Comparison of ENCODE assay signal across 8 cellular contexts in genomic region chr7:144854839-144855424, GRCh38. TPM values are rescaled to one million over a fixed set of nuclear protein-coding genes. Genes with fewer than 3 reads are reported as not detected.
DNase-seq lines count a peak whose midpoint lies in the region; ATAC-seq and TF ChIP-seq lines count a peak whose summit lies in the region.

No MANE protein-coding gene starts in this region.

- H3K9ac ChIP-seq in H9 (ENCODE audit: extremely low read depth, insufficient read length, low read length) (no peak overlapping the region), OCI-LY3 (ENCODE audit: low read length) (no peak overlapping the region)

- no peak overlapping the region for H3K4me3 Mint-ChIP-seq in H9
- H3K4me3 Mint-ChIP-seq in glutamatergic neuron (ENCODE audit: unreplicated experiment): no peak overlapping the region
- H3K4me3 Mint-ChIP-seq in activated CD4-positive, alpha-beta T cell treated with anti-CD3 and anti-CD28 coated beads for 36 hours: no peak overlapping the region

- no peak overlapping the region for H3K4me3 ChIP-seq in AG10803 (ENCODE audit: low read length)
- H3K4me3 ChIP-seq in OCI-LY3 (ENCODE audit: low read length): no peak overlapping the region

- no peaks in the 10 kb centered on the region for H3K79me2 ChIP-seq in H9 (ENCODE audit: insufficient read depth, low read length)
- no peaks in the 10 kb centered on the region for H3K79me2 ChIP-seq in OCI-LY3 (ENCODE audit: low read length)

- H3K79me1 ChIP-seq in H9 (ENCODE audit: insufficient read depth, low read depth, low read length, poor library complexity, severe bottlenecking): no peaks in the 10 kb centered on the region

- H3K4ac ChIP-seq in H9 (ENCODE audit: low read depth, low read length): no peak overlapping the region

- no peaks in the 10 kb centered on the region; the same call in 1 of the 2 replicates for H3K4me1 ChIP-seq in H9 (ENCODE audit: insufficient read depth, low read length)
- 0 out of 2 replicates have a peak, but pooled peaks cover 3% of the 10 kb centered on the region for H3K4me1 ChIP-seq in OCI-LY3 (ENCODE audit: low read length)

- H3K36me3 Mint-ChIP-seq in H9 (ENCODE audit: insufficient read depth in 1 of 3, low read depth in 3 of 3) (no peaks in the 10 kb centered on the region), glutamatergic neuron (ENCODE audit: unreplicated experiment) (no peaks in the 10 kb centered on the region)
- H3K36me3 Mint-ChIP-seq in activated CD4-positive, alpha-beta T cell treated with anti-CD3 and anti-CD28 coated beads for 36 hours (ENCODE audit: low read depth): peaks cover 2% of the 10 kb centered on the region

- H3K9me3 Mint-ChIP-seq in H9 (no peaks in the 10 kb centered on the region), glutamatergic neuron (ENCODE audit: unreplicated experiment) (no peaks in the 10 kb centered on the region)
- peaks cover 4% of the 10 kb centered on the region for H3K9me3 Mint-ChIP-seq in activated CD4-positive, alpha-beta T cell treated with anti-CD3 and anti-CD28 coated beads for 36 hours (ENCODE audit: low read depth)

- H3K27me3 Mint-ChIP-seq in H9 (ENCODE audit: low read depth) (no peaks in the 10 kb centered on the region), glutamatergic neuron (ENCODE audit: unreplicated experiment) (no peaks in the 10 kb centered on the region)
- peaks cover 2% of the 10 kb centered on the region for H3K27me3 Mint-ChIP-seq in activated CD4-positive, alpha-beta T cell treated with anti-CD3 and anti-CD28 coated beads for 36 hours

- no peak overlapping the region for H4K91ac ChIP-seq in H9 (ENCODE audit: insufficient read length, low read depth, low read length)

- ATAC-seq in HG03439 (IDR thresholded peaks at IDR 0.05; ENCODE audit: unreplicated experiment): no peak
- ATAC-seq in activated CD4-positive, alpha-beta T cell treated with anti-CD3 and anti-CD28 coated beads for 36 hours: no peak
- ATAC-seq in HG03095 (IDR thresholded peaks at IDR 0.05; ENCODE audit: unreplicated experiment): no peak

- TF ChIP-seq CTCF in AG10803 (conservative IDR thresholded peaks at IDR 0.05; ENCODE audit: low read length) (peak; percentile 61), H9 (conservative IDR thresholded peaks at IDR 0.05) (peak; percentile 76), OCI-LY3 (IDR thresholded peaks at IDR 0.05; ENCODE audit: low read depth, low read length) (peak; percentile 77), glutamatergic neuron (IDR thresholded peaks at IDR 0.05; ENCODE audit: partially characterized antibody, unreplicated experiment) (peak; percentile 67)

- H3K27ac Mint-ChIP-seq in H9 (no peak overlapping the region), glutamatergic neuron (ENCODE audit: unreplicated experiment) (no peak overlapping the region)
- no peak overlapping the region for H3K27ac Mint-ChIP-seq in activated CD4-positive, alpha-beta T cell treated with anti-CD3 and anti-CD28 coated beads for 36 hours

- no peak overlapping the region for H2BK20ac ChIP-seq in H9 (ENCODE audit: low read depth, low read length, poor library complexity, severe bottlenecking)

- H3K9me3 ChIP-seq in H9 (ENCODE audit: control insufficient read depth, low read depth, low read length) (no peaks in the 10 kb centered on the region), OCI-LY3 (ENCODE audit: insufficient read depth, low read length) (no peaks in the 10 kb centered on the region)

- H3K36me3 ChIP-seq in OCI-LY3 (replicated peaks; ENCODE audit: low read depth, low read length): no peaks in the 10 kb centered on the region

- H4K8ac ChIP-seq in H9 (replicated peaks; ENCODE audit: insufficient read length, low read depth, low read length): no peak overlapping the region

- H3K23me2 ChIP-seq in H9 (ENCODE audit: insufficient read length, low read depth, low read length, poor library complexity, severe bottlenecking): no peaks in the 10 kb centered on the region

- no peak overlapping the region for H3K56ac ChIP-seq in H9 (ENCODE audit: insufficient read length, low read depth, low read length)

- no peak overlapping the region for H2BK120ac ChIP-seq in H9 (ENCODE audit: low read depth, low read length, poor library complexity, severe bottlenecking)

- POLR2A ChIA-PET in activated CD4-positive, alpha-beta T cell treated with anti-CD3 and anti-CD28 coated beads for 36 hours (lab: Charles Lee): no interaction called here

- H4K5ac ChIP-seq in H9 (ENCODE audit: insufficient read length, low read depth, low read length): no peak overlapping the region

- no peak overlapping the region for H3T11ph ChIP-seq in H9 (ENCODE audit: low read length)

- H2BK15ac ChIP-seq in H9 (ENCODE audit: low read depth, low read length): no peak overlapping the region

- H3K4me1 Mint-ChIP-seq in H9 (peaks cover 9 to 10% of the 10 kb centered on the region in 2 experiments), glutamatergic neuron (ENCODE audit: low read depth, unreplicated experiment) (no peaks in the 10 kb centered on the region)
- H3K4me1 Mint-ChIP-seq in activated CD4-positive, alpha-beta T cell treated with anti-CD3 and anti-CD28 coated beads for 36 hours: no peaks in the 10 kb centered on the region

- intact Hi-C loops in activated CD4-positive, alpha-beta T cell treated with anti-CD3 and anti-CD28 coated beads for 36 hours (cut with DNase I, micrococcal nuclease): loop anchor here (5.0 to 10.0 kb wide), 2 partner anchors 1230 to 1237 kb away; no protein-coding TSS in a partner anchor

- CTCF ChIA-PET in activated CD4-positive, alpha-beta T cell treated with anti-CD3 and anti-CD28 coated beads for 36 hours (lab: Charles Lee): interaction anchor here (0.9 to 2.0 kb wide), 3 partner anchors 16 to 320 kb away, joined by 3 to 6 read pairs (median 4); no protein-coding TSS in a partner anchor

- no peak overlapping the region for H3K14ac ChIP-seq in H9 (ENCODE audit: insufficient read depth, low read length)

- H4K20me1 ChIP-seq in H9 (ENCODE audit: control insufficient read depth, insufficient read depth, insufficient read length): no peaks in the 10 kb centered on the region
- no peaks in the 10 kb centered on the region for H4K20me1 ChIP-seq in OCI-LY3 (ENCODE audit: insufficient read depth, low read length)

- DNase-seq in AG10803 (ENCODE audit: low read depth) (peak; percentile 29), H9 (no peak), glutamatergic neuron (no peak), occipital lobe (lab: John Stamatoyannopoulos, UW) (no peak)
- DNase-seq in activated CD4-positive, alpha-beta T cell treated with anti-CD3 and anti-CD28 coated beads for 36 hours: no peak

- H3K27me3 ChIP-seq in H9 (ENCODE audit: insufficient read depth, low read length): no peaks in the 10 kb centered on the region
- no peaks in the 10 kb centered on the region for H3K27me3 ChIP-seq in OCI-LY3 (ENCODE audit: low read depth, low read length)

- no peak overlapping the region for H2BK5ac ChIP-seq in H9 (ENCODE audit: insufficient read length, low read length)

- H3K23ac ChIP-seq in H9 (ENCODE audit: insufficient read length, low read depth, low read length): no peak overlapping the region

- WGBS in H9 (ENCODE audit: extremely low coverage, insufficient read length, low lambda C conversion rate): no CpG with 5 or more reads among the region's 3 CpGs

- no peak overlapping the region for H3K4me2 ChIP-seq in H9 (ENCODE audit: insufficient read depth, insufficient read length, low read length)
- H3K4me2 ChIP-seq in OCI-LY3 (ENCODE audit: low read length): no peak overlapping the region

- no peak overlapping the region for H3K18ac ChIP-seq in H9 (ENCODE audit: insufficient read length, low read depth, low read length)

- no peak overlapping the region for H2AK5ac ChIP-seq in H9 (ENCODE audit: insufficient read length, low read length)

- H2BK12ac ChIP-seq in H9 (ENCODE audit: insufficient read length, low read depth, low read length): no peak overlapping the region

- H3K27ac ChIP-seq in H9 (ENCODE audit: insufficient read length, low read depth, low read length): no peak overlapping the region
- no peak overlapping the region for H3K27ac ChIP-seq in OCI-LY3 (ENCODE audit: low read length)

- no peak overlapping the region for H2AFZ ChIP-seq in H9 (ENCODE audit: low read length)
- H2AFZ ChIP-seq in OCI-LY3 (ENCODE audit: low read depth, low read length): no peak overlapping the region

RNA-seq across cellular contexts. Expression of gene TPK1, which starts 19.1 kb away (rescaled TPM):
- 3.1 and 4.2 TPM in 2 replicates for total RNA-seq in H9 (2021)
- total RNA-seq in glutamatergic neuron (ENCODE audit: unreplicated experiment): 2.6 TPM
- total RNA-seq in activated CD4-positive, alpha-beta T cell treated with anti-CD3 and anti-CD28 coated beads for 36 hours: 10 to 100 TPM; 16.5 to 16.6 TPM
- total RNA-seq in occipital lobe: 5.6 TPM
